Comparison of ENCODE assay signal across 12 cellular contexts in the genomic region with DNA sequence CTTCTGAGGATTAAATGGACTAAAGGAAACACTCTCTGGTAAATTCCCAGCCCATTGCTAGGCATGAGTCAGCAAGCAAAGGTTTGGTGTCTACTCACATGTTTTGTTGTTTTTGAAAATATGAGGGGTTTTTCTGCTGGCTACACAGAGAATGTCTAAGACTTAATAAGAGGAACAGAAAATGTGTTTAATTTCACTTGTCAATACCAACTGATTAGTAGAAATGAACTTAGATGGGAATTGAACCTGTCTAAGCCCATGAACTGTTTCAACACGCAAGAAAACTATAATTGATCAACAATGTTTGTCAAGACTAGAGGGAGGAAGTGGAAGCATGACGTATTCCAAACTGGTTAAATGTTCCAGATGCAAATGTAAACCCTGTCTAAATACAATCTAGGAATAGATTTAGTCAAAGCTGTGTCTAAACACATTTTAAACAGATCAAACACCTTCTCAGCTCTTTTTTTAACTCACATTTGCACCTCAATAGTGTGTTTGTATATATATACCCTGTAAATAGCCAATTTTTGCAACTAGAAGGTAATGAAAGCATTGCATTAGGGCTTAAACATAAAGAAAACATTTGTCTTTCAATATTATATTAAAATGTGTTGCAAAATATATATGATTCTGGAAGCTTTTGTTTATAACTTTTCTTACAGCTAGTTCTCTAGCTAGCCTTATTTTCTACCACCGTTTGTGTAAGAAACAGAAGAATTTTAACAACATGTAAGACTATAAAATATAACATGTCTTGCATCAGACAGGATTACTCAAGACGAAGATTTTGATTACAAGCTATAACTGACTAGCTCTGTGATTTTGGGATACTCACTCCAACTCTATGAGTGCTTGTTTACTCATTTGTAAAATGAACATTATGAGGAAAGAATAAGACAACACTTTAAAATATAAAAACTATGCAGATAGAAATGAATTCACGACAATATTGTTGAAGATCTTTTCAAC.
DNase-seq lines count a peak whose midpoint lies in the region; ATAC-seq, FAIRE-seq and TF ChIP-seq lines count a peak whose summit lies in the region.
"Had no signal": no experiment of that assay in that cellular context is flagged by ENCODE, and none has a peak within 500 bp of the region (broad histone marks: within the 10 kb centered on the region; RNA-seq: fewer than 3 reads in every experiment).

No MANE protein-coding gene starts in this region.

- H3K36me3 ChIP-seq in smooth muscle cell (ENCODE audit: low read depth) = no peaks in the 10 kb centered on the region

- WGBS in smooth muscle cell (ENCODE audit: low lambda C conversion rate) = 24% methylated on average over 5 of the region's 5 CpGs

- DNase-seq in DMS53 (lab: John Stamatoyannopoulos, UW) = peak; percentile 43
- no peak for DNase-seq in DMS53 treated with DMSO at 0.1 percent for 48 hours (lab: John Stamatoyannopoulos, UW; ENCODE audit: unreplicated experiment)
- DNase-seq in smooth muscle cell (lab: John Stamatoyannopoulos, UW; ENCODE audit: unreplicated experiment) = no peak
- DNase-seq in activated CD8-positive, alpha-beta memory T cell treated with anti-CD3 and anti-CD28 coated beads, Interleukin-2, amount 50 U/mL, for 4 hours = no peak
- no peak for DNase-seq in KG1 (lab: John Stamatoyannopoulos, UW)
- DNase-seq: activated CD8-positive, alpha-beta T cell treated with anti-CD3 and anti-CD28 coated beads, Interleukin-2, amount 10 ng/mL, durations not matched to agents 7 days and 5 days; naive thymus-derived CD8-positive, alpha-beta T cell; NCI-H2081 treated with DMSO at 0.1 percent for 48 hours had no signal

- peak overlapping the region; percentile 61 for H2AFZ ChIP-seq in smooth muscle cell (ENCODE audit: low read depth)

- peak; percentile 84 for FAIRE-seq in TTC549 (lab: Jason Lieb, UNC)

- ATAC-seq in HG03060 (IDR thresholded peaks at IDR 0.05; ENCODE audit: low read depth, unreplicated experiment) = peak; percentile 70
- no peak for ATAC-seq in HG03469 (IDR thresholded peaks at IDR 0.05; ENCODE audit: unreplicated experiment)
- ATAC-seq: activated CD8-positive, alpha-beta T cell treated with anti-CD3 and anti-CD28 coated beads, Interleukin-2, amount 10 ng/mL, durations not matched to agents 7 days and 5 days; naive thymus-derived CD8-positive, alpha-beta T cell had no signal

- peaks cover 14% of the 10 kb centered on the region for H3F3A ChIP-seq in smooth muscle cell (ENCODE audit: low read depth)

- peak overlapping the region; percentile 80 for H3K4me2 ChIP-seq in smooth muscle cell

- no peak for TF ChIP-seq CTCF in smooth muscle cell (IDR thresholded peaks at IDR 0.05; ENCODE audit: borderline replicate concordance, insufficient read depth, poor library complexity, severe bottlenecking)

- H3K27me3 ChIP-seq in smooth muscle cell (ENCODE audit: low read depth) = no peaks in the 10 kb centered on the region

- no peaks in the 10 kb centered on the region for H4K20me1 ChIP-seq in smooth muscle cell (ENCODE audit: low read depth)

- peak overlapping the region; percentile 99 for H3K27ac ChIP-seq in smooth muscle cell (ENCODE audit: low read depth)
- H3K27ac ChIP-seq: 22Rv1 had no signal

- peaks cover 25% of the 10 kb centered on the region for H3K4me1 ChIP-seq in smooth muscle cell (ENCODE audit: low read depth)

- H3K79me2 ChIP-seq in smooth muscle cell (ENCODE audit: low read depth) = no peaks in the 10 kb centered on the region

- H3K4me3 ChIP-seq in smooth muscle cell = peak overlapping the region; percentile 15

- peak overlapping the region; percentile 83 for H3K9ac ChIP-seq in smooth muscle cell (ENCODE audit: low read depth)

- no peaks in the 10 kb centered on the region for H3K9me3 ChIP-seq in smooth muscle cell (replicated peaks; ENCODE audit: low read depth)
